Comparison of ENCODE assay signal across 1 cellular context in genomic region chr20:56469077-56469449, GRCh38.
TF ChIP-seq lines count a peak whose summit lies in the region.

No MANE protein-coding gene starts in this region.

TF ChIP-seq in endothelial cell of umbilical vein, 7 proteins besides CTCF, POLR2A, EP300 and RAD21:
- TF ChIP-seq, protein P1, sequence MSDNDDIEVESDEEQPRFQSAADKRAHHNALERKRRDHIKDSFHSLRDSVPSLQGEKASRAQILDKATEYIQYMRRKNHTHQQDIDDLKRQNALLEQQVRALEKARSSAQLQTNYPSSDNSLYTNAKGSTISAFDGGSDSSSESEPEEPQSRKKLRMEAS (IDR thresholded peaks at IDR 0.05; ENCODE audit: insufficient read depth, insufficient read length) = no peak
- TF ChIP-seq MYC (IDR thresholded peaks at IDR 0.05; ENCODE audit: low read depth, low read length) = no peak
